Comparison of ENCODE assay signal across 8 cellular contexts in the genomic region with DNA sequence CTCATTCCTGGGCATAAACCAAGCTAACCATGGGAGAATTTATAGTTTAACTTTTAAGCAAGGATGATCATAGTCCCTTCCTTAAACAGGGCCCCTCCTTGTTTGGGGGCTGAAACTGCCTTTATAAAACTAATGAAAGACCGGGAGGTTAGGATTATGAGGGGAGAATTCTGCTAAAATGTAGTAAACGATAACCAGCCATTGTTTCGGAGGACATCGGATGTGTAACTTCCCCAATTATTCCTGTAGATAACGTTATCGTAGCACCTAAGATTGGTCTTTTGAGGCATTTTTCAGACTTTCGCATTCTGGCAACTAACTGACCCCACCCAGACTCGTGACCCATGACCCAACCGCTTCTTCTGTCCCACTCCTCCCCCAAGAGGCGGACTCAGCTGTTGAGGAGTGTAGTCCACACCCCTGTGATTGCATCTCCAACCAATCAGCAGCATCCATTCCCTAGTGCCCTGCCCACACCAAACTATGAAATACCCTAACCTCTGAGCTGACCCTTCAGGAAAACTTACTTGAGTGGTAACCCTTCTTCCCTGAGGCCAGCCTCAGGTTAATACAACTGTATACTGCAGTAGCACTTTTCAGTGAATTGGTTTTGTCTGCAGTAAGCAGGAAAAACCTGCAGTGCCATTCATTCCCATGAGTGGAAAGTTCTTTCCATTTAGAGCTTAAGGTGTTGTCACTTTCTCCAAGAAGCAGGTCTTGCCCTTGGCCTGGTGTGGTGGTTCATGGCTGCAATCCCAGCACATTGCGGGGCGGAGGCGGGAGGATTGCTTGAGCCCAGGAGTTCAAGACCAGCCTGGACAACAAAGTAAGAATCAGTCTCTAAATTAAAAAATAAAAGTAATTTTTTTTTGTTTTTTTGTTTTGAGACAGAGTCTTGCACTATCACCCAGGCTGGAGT. TPM values are rescaled to one million over a fixed set of nuclear protein-coding genes. Genes with fewer than 3 reads are reported as not detected.
DNase-seq lines count a peak whose midpoint lies in the region; ATAC-seq and TF ChIP-seq lines count a peak whose summit lies in the region.

No MANE protein-coding gene starts in this region.

- TF ChIP-seq CTCF in WI38 (IDR thresholded peaks at IDR 0.05; ENCODE audit: low read depth, low read length), result no peak

- ATAC-seq in HG02571 (IDR thresholded peaks at IDR 0.05; ENCODE audit: unreplicated experiment), result peak; percentile 58
- peak; percentile 90 for ATAC-seq in left lobe of liver

- DNase-seq in NCI-H1092 (lab: John Stamatoyannopoulos, UW) (peak; percentile 21), NCI-H1092 treated with DMSO at 0.1 percent for 48 hours (lab: John Stamatoyannopoulos, UW) (no peak), NCI-H146 (lab: John Stamatoyannopoulos, UW) (peak; percentile 63), dedifferentiated amniotic fluid mesenchymal stem cell (ENCODE audit: extremely low spot score) (peak; percentile 68), left lobe of liver (ENCODE audit: low spot score) (peak; percentile 82)
- peak; percentile 31 to 38 for DNase-seq in stimulated activated CD4-positive, alpha-beta T cell treated with anti-CD3 and anti-CD28 coated beads, Interleukin-4, amount 100 ng/mL, for 4 hours

- peak overlapping the region; percentile 98 for H3K4me3 ChIP-seq in WI38 (ENCODE audit: low read depth, low read length)

RNA-seq across cellular contexts. Expression of gene SYF2, which starts 0.8 kb away (rescaled TPM):
- 11.8 TPM for total RNA-seq in left lobe of liver

RNA-seq across cellular contexts. Expression of gene RSRP1, which starts 14.1 kb away (rescaled TPM):
- total RNA-seq in left lobe of liver, result 64.9 TPM

RNA-seq across cellular contexts. Expression of gene RHD, which starts 39.2 kb away (rescaled TPM):
- 0.18 TPM for total RNA-seq in left lobe of liver
